In genomic region chr21:41167348-41168342, GRCh38 we compare ENCODE assay signal across 8 cellular contexts. TPM values are rescaled to one million over a fixed set of nuclear protein-coding genes. Genes with fewer than 3 reads are reported as not detected.
DNase-seq lines count a peak whose midpoint lies in the region; TF ChIP-seq lines count a peak whose summit lies in the region.

BACE2 (plus strand) TSS chr21:41168160; CDS start chr21:41168264, 104 bp downstream.

- no peak for TF ChIP-seq POLR2A in sigmoid colon (IDR thresholded peaks at IDR 0.05)

- WGBS in sigmoid colon, 2 donors: 1% methylated on average over 111 of the region's 111 CpGs

- peak within 1 kb of the TSS; percentile 12 for H3K9ac ChIP-seq in iPS-18a (ENCODE audit: low read length)

- no peaks in the 10 kb centered on the region for H3K36me3 ChIP-seq in iPS-18a (ENCODE audit: control insufficient read depth, low read depth, low read length)
- H3K36me3 ChIP-seq in sigmoid colon: no peaks in the 10 kb centered on the region

- peak; percentile 42 for DNase-seq in GM04504 (ENCODE audit: low read depth)
- DNase-seq in HK-2 (ENCODE audit: unreplicated experiment): peak; percentile 64
- DNase-seq in T follicular helper cell (ENCODE audit: low read depth): peak; percentile 3
- peak; percentile 85 to 88 for DNase-seq in T47D (ENCODE audit: low read depth in 1 of 2, low spot score in 1 of 2)
- DNase-seq in sigmoid colon: peak; percentile 93
- no peak for DNase-seq in GF-D8 (lab: John Stamatoyannopoulos, UW)
- DNase-seq in SK-N-DZ (ENCODE audit: low spot score): no peak

- in situ Hi-C loops in T47D (cut with HindIII; ENCODE audit: low pct_unique_long_range_greater_than_20kb, low sequenced_read_pairs): no loop called here

- TF ChIP-seq CTCF in sigmoid colon (IDR thresholded peaks at IDR 0.05): peak in 3 of 4 experiments; percentile 31 to 61 (median 41)

- H3K4me3 ChIP-seq in iPS-18a (ENCODE audit: low read length): peak within 1 kb of the TSS; percentile 62
- H3K4me3 ChIP-seq in sigmoid colon: peak within 1 kb of the TSS; percentile 64 to 95 (median 84)

- H3K9me3 ChIP-seq in iPS-18a (ENCODE audit: control insufficient read depth, low read depth, low read length) (no peaks in the 10 kb centered on the region), sigmoid colon (no peaks in the 10 kb centered on the region)

- peaks cover 6% of the 10 kb centered on the region for H3K4me1 ChIP-seq in iPS-18a (ENCODE audit: control insufficient read depth, low read depth, low read length)
- H3K4me1 ChIP-seq in sigmoid colon: peaks cover 0 to 30% (median 27%) of the 10 kb centered on the region in 4 donors

- H3K27ac ChIP-seq in iPS-18a (ENCODE audit: low read length): no peak within 1 kb of the TSS
- H3K27ac ChIP-seq in sigmoid colon: peak within 1 kb of the TSS; percentile 93 to 98 (median 95)

- no peak for TF ChIP-seq EP300 in sigmoid colon (IDR thresholded peaks at IDR 0.05)

- intact Hi-C loops in sigmoid colon (cut with DNase I): loop anchor here (2.0 to 5.0 kb wide), 3 partner anchors 39 to 1295 kb away; partner anchors contain the start of gene MX1

- H3K27me3 ChIP-seq in iPS-18a (ENCODE audit: control insufficient read depth, insufficient read depth, low read length) (peaks cover 43% of the 10 kb centered on the region), sigmoid colon (no peaks in the 10 kb centered on the region)

RNA-seq across cellular contexts. Expression of gene BACE2, which starts in this region (rescaled TPM):
- 100 to 1,000 TPM in 1 of 4 donors, 10 to 100 TPM in 3; 52.1 to 204 (median 53.1) TPM for total RNA-seq in sigmoid colon
- polyA plus RNA-seq in sigmoid colon: 10 to 100 TPM; 12.0 to 71.6 (median 13.2) TPM
- polyA plus RNA-seq in SK-N-DZ (2014; cell fraction: cytosol; rRNA removed): not detected in 2 replicates
- polyA plus RNA-seq in SK-N-DZ (2014; cell fraction: nucleus; rRNA removed): not detected in 2 replicates

Comparison
In these comparisons a context has a peak if more than half of its experiments do, and no peak if none do; other contexts are left out.
1. DNase-seq: peak in GM04504 (single experiment), HK-2 (single experiment), T follicular helper cell (single experiment), T47D (2 of 2) and sigmoid colon (single experiment); none in GF-D8 (single experiment) and SK-N-DZ (single experiment).